ENCODE assay signal across 8 cellular contexts in genomic region chr14:104864267-104865068, GRCh38. TPM values are rescaled to one million over a fixed set of nuclear protein-coding genes. Genes with fewer than 3 reads are reported as not detected.
DNase-seq lines count a peak whose midpoint lies in the region; ATAC-seq, FAIRE-seq and TF ChIP-seq lines count a peak whose summit lies in the region.

No MANE protein-coding gene starts in this region.

- H3K27me3 ChIP-seq in Caco-2 (replicated peaks; ENCODE audit: control insufficient read depth, insufficient read depth, low read length) (no peaks in the 10 kb centered on the region), GM12878 (replicated peaks in 1 of 2; ENCODE audit: control insufficient read depth in 2 of 2, insufficient read depth in 2 of 2, low read length in 1 of 2) (peaks cover 3 to 6% of the 10 kb centered on the region in 2 experiments; a peak in 3 of 4 replicates), kidney epithelial cell (ENCODE audit: control insufficient read depth, insufficient read depth, low read length) (no peaks in the 10 kb centered on the region), stomach (peaks cover 0 to 34% (median 14%) of the 10 kb centered on the region in 3 donors)

- peaks cover 10% of the 10 kb centered on the region for H3K4me1 Mint-ChIP-seq in Caco-2 (ENCODE audit: low read depth, unreplicated experiment)

- no peaks in the 10 kb centered on the region for H3K79me2 ChIP-seq in GM12878 (ENCODE audit: control insufficient read depth, insufficient read depth, low read length)

- in situ Hi-C loops in GM12878 (cut with MboI): no loop called here

- no peak overlapping the region for H2AFZ ChIP-seq in GM12878 (ENCODE audit: control insufficient read depth, low read depth, low read length)

- peak overlapping the region; percentile 69 for H3K27ac Mint-ChIP-seq in Caco-2 (ENCODE audit: unreplicated experiment)

- TF ChIP-seq EP300 in GM12878 (IDR thresholded peaks at IDR 0.05; ENCODE audit: borderline replicate concordance in 1 of 2, control insufficient read depth in 1 of 2, low read depth in 2 of 2, low read length in 2 of 2) (no peak), stomach (IDR thresholded peaks at IDR 0.05) (no peak)

- TF ChIP-seq RAD21 in GM12878 (IDR thresholded peaks at IDR 0.05; ENCODE audit: insufficient read depth, low read depth, low read length): no peak

- CTCF ChIA-PET in Caco-2 (lab: Charles Lee) (interaction anchor here (1.1 to 2.1 kb wide), 4 partner anchors 37 to 112 kb away, joined by 3 to 21 read pairs (median 6); partner anchors contain the start of gene SIVA1), GM12878 (lab: Yijun Ruan, JAX) (no interaction called here)

- FAIRE-seq in GM12878 (lab: Jason Lieb, UNC): no peak

- H3K4me3 ChIP-seq in Caco-2 (ENCODE audit: low read depth, low read length) (peak overlapping the region; percentile 72), GM12878 (no peak overlapping the region), kidney epithelial cell (ENCODE audit: low read depth, low read length) (peak overlapping the region; percentile 55), stomach (peak overlapping the region; percentile 70 to 90 (median 79))

- TF ChIP-seq POLR2A in GM12878 (IDR thresholded peaks at IDR 0.05; ENCODE audit: low read depth, low read length): no peak
- TF ChIP-seq POLR2A in stomach (IDR thresholded peaks at IDR 0.05): no peak

- DNase-seq in Caco-2 (peak; percentile 88 to 92), NCI-H2107 (lab: John Stamatoyannopoulos, UW) (peak; percentile 64), GM12878 (ENCODE audit: low read depth, low spot score) (no peak), kidney epithelial cell (ENCODE audit: low read depth) (no peak), stomach (peak; percentile 88), NCI-H2029 (lab: John Stamatoyannopoulos, UW) (no peak), dermis blood vessel endothelial cell (no peak)

- TF ChIP-seq CTCF in Caco-2 (IDR thresholded peaks at IDR 0.05; ENCODE audit: insufficient read depth in 1 of 2, low read depth in 1 of 2, low read length in 1 of 2, severe bottlenecking in 1 of 2, unreplicated experiment in 1 of 2): no peak
- no peak for TF ChIP-seq CTCF in GM12878 (IDR thresholded peaks at IDR 0.05 in 2 of 3, conservative IDR thresholded peaks at IDR 0.05 in 1 of 3; ENCODE audit: control insufficient read depth in 2 of 3, extremely low read depth in 1 of 3, insufficient read depth in 1 of 3, low read depth in 3 of 3, low read length in 3 of 3)
- TF ChIP-seq CTCF in kidney epithelial cell (IDR thresholded peaks at IDR 0.05; ENCODE audit: insufficient read depth, low read length, poor library complexity, severe bottlenecking): no peak
- TF ChIP-seq CTCF in stomach (IDR thresholded peaks at IDR 0.05): no peak

- intact Hi-C loops in Caco-2 (cut with micrococcal nuclease; ENCODE audit: unreplicated experiment) (loop anchor here (1.0 kb wide), 1 partner anchor 38 kb away; no protein-coding TSS in a partner anchor), GM12878 (cut with micrococcal nuclease; ENCODE audit: unreplicated experiment) (no loop called here), stomach (cut with DNase I; ENCODE audit: low total_unique reads) (no loop called here)

- H3K27ac ChIP-seq in GM12878 (ENCODE audit: control insufficient read depth, insufficient read depth) (no peak overlapping the region), stomach (peak overlapping the region; percentile 89 to 98 (median 94))

- BruUV-seq in Caco-2 (replicated peaks; lab: Mats Ljungman, UMichigan) (TSS peak; percentile 72), GM12878 (replicated peaks; lab: Mats Ljungman, UMichigan) (no TSS peak)

- H3K9ac ChIP-seq in GM12878 (ENCODE audit: control insufficient read depth, insufficient read depth, low read length): no peak overlapping the region

- no peaks in the 10 kb centered on the region for H3K9me3 Mint-ChIP-seq in Caco-2 (ENCODE audit: unreplicated experiment)

- H3K36me3 ChIP-seq in Caco-2 (ENCODE audit: control insufficient read depth, insufficient read depth, low read length) (no peaks in the 10 kb centered on the region; the same call in 1 of the 2 replicates), GM12878 (ENCODE audit: control insufficient read depth in 2 of 2, insufficient read depth in 2 of 2, low read length in 1 of 2) (no peaks in the 10 kb centered on the region), kidney epithelial cell (ENCODE audit: control insufficient read depth, insufficient read depth, low read length) (no peaks in the 10 kb centered on the region), stomach (peaks cover 0 to 14% (median 11%) of the 10 kb centered on the region in 4 donors)

- 14% methylated on average over 62 of the region's 68 CpGs for WGBS in GM12878 (ENCODE audit: insufficient coverage, insufficient replicate concordance, low lambda C conversion rate, missing lambda C conversion rate)
- 1 to 5% (median 2%) methylated on average over 44 to 68 of the region's 68 CpGs for WGBS in stomach, 5 donors

- peak overlapping the region; percentile 81 for H3K4me3 Mint-ChIP-seq in Caco-2 (ENCODE audit: unreplicated experiment)

- peaks cover 6% of the 10 kb centered on the region; the same call in 1 of the 2 replicates for H3K4me1 ChIP-seq in Caco-2
- 0 out of 2 replicates have a peak, but pooled peaks cover 4% of the 10 kb centered on the region for H3K4me1 ChIP-seq in GM12878 (ENCODE audit: control insufficient read depth, insufficient read depth, low read length)
- peaks cover 23 to 46% (median 39%) of the 10 kb centered on the region in 4 donors for H3K4me1 ChIP-seq in stomach

- H3K9me3 ChIP-seq in Caco-2 (no peaks in the 10 kb centered on the region), GM12878 (replicated peaks; ENCODE audit: control insufficient read depth, insufficient read depth, low read length) (no peaks in the 10 kb centered on the region), stomach (no peaks in the 10 kb centered on the region)

- SMC1A ChIA-PET in GM12878 (lab: Charles Lee; ENCODE audit: uncharacterized antibody, unreplicated experiment): no interaction called here

- H3K27me3 Mint-ChIP-seq in Caco-2 (ENCODE audit: insufficient read depth, unreplicated experiment): no peaks in the 10 kb centered on the region

- no peaks in the 10 kb centered on the region; the same call in 1 of the 2 replicates for H4K20me1 ChIP-seq in GM12878 (ENCODE audit: control insufficient read depth, insufficient read depth)

- ATAC-seq in GM12878: no peak
- ATAC-seq in HG03108 (IDR thresholded peaks at IDR 0.05; ENCODE audit: unreplicated experiment): no peak

- RAD21 ChIA-PET in GM12878 (lab: Charles Lee; ENCODE audit: unreplicated experiment): no interaction called here

- peak overlapping the region; percentile 59 for H3K4me2 ChIP-seq in GM12878 (ENCODE audit: control insufficient read depth, insufficient read depth)

- POLR2A ChIA-PET in Caco-2 (lab: Charles Lee): interaction anchor here (0.6 to 1.5 kb wide), 8 partner anchors 38 to 437 kb away, joined by 3 to 8 read pairs (median 4); partner anchors contain the start of genes BRF1, CDCA4, SIVA1 and ZBTB42
- POLR2A ChIA-PET in GM12878 (lab: Charles Lee): no interaction called here

- peaks cover 5% of the 10 kb centered on the region for H3K36me3 Mint-ChIP-seq in Caco-2 (ENCODE audit: insufficient read depth, unreplicated experiment)

TF ChIP-seq in GM12878, 131 proteins besides CTCF, POLR2A, EP300 and RAD21:
- TF ChIP-seq CBX5 (IDR thresholded peaks at IDR 0.05; ENCODE audit: low read depth) (no peak), SUZ12 (IDR thresholded peaks at IDR 0.05; ENCODE audit: unreplicated experiment) (peak; percentile 78), NFXL1 (IDR thresholded peaks at IDR 0.05; ENCODE audit: borderline replicate concordance) (no peak), CBX3 (IDR thresholded peaks at IDR 0.05; ENCODE audit: borderline replicate concordance, low read depth) (no peak), E4F1 (IDR thresholded peaks at IDR 0.05; ENCODE audit: borderline replicate concordance, partially characterized antibody) (no peak)
TF ChIP-seq in GM12878: peak in this region for 1.

RNA-seq across cellular contexts. Expression of gene CEP170B, which starts 0.6 kb away (rescaled TPM):
- 31.6 and 32.0 TPM in 2 replicates for total RNA-seq in Caco-2 (2022)
- total RNA-seq in GM12878 (2013; cell fraction: nucleolus; rRNA removed): 0.24 and 0.48 TPM in 2 replicates
- 0.06 and 0.16 TPM in 2 replicates for total RNA-seq in GM12878 (2014; rRNA removed)
- total RNA-seq in GM12878 (2014; rRNA removed; fragmentation: Illumina TruSeq; extraction: Trizol): 0.04 and 0.05 TPM in 2 replicates
- 0.44 and 0.51 TPM in 2 replicates for total RNA-seq in GM12878 (2021)
- 0.03 TPM for polyA plus RNA-seq in GM12878 (2011; ENCODE audit: low read depth)
- polyA plus RNA-seq in GM12878 (2011; rRNA removed): 0.03 TPM in 1 of 2 replicates, not detected in the other
- polyA plus RNA-seq in GM12878 (2011; cell fraction: cytosol; rRNA removed): 0.03 and 0.04 TPM in 2 replicates
- polyA plus RNA-seq in GM12878 (2011; cell fraction: nucleus; rRNA removed): 0.10 and 0.16 TPM in 2 replicates
- 0.12 and 0.14 TPM in 2 replicates for polyA plus RNA-seq in GM12878 (2012)
- 0.01 TPM in 1 of 2 replicates, not detected in the other for polyA plus RNA-seq in GM12878 (2014; fragmentation: Illumina TruSeq; extraction: Trizol)
- not detected for polyA plus RNA-seq in GM12878 (2014; fragmentation: Nextera tagmentation; extraction: Ambion mirVana)
- 0.12 and 0.24 TPM in 2 replicates for polyA plus RNA-seq in GM12878 (2014; rRNA removed)
- polyA plus RNA-seq in GM12878 (2016; fragmentation: Nextera tagmentation; extraction: Ambion mirVana): not detected
- not detected in 2 replicates for polyA minus RNA-seq in GM12878 (2011; rRNA and poly(A)+ RNA removed)
- 0.31 and 0.40 TPM in 2 replicates for polyA minus RNA-seq in GM12878 (2011; cell fraction: cytosol; rRNA and poly(A)+ RNA removed)
- under 0.01 and 0.29 TPM in 2 replicates for polyA minus RNA-seq in GM12878 (2011; cell fraction: nucleus; rRNA and poly(A)+ RNA removed)
- total RNA-seq in kidney epithelial cell: 51.9 and 60.9 TPM in 2 replicates
- total RNA-seq in stomach: 100 to 1,000 TPM in 1 of 5 donors, 10 to 100 TPM in 4; 12.7 to 483 (median 46.1) TPM
- 10 to 100 TPM in 2 of 3 donors, 1 to 10 TPM in 1; 9.6 to 15.4 (median 13.2) TPM for polyA plus RNA-seq in stomach
- total RNA-seq in dermis blood vessel endothelial cell: 9.0 and 12.3 TPM in 2 replicates

Comparison
In these comparisons a context has a peak if more than half of its experiments do, and no peak if none do; other contexts are left out.
1. DNase-seq: peak in Caco-2 (2 of 2), NCI-H2107 (single experiment) and stomach (single experiment); none in GM12878 (single experiment), kidney epithelial cell (single experiment), NCI-H2029 (single experiment) and dermis blood vessel endothelial cell (single experiment).